In the genomic region with DNA sequence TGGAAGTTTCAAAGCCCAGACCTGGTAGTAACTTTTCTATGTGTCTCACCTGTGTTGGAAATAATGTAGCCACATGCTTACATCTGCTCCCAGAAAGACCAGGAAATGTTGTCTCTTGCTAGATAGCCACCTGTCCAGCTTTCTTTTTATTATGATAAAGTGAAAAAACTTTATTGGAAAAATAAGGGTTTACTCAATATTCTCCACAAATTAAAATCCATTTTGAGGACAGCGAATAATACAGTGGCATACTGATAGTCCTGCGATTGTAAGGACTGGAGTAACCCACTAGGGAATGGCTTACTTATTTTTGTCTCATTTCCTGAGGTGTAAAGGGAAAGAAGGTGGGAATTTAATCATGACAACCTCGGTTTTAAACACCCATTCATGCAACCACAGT, we compare ENCODE assay signal across 1 cellular context.
TF ChIP-seq lines count a peak whose summit lies in the region.

No MANE protein-coding gene starts in this region.

TF ChIP-seq in K562, 482 proteins besides CTCF, POLR2A, EP300 and RAD21 (continued from another document):
- TF ChIP-seq ZBTB11 (CRISPR knock-in tag; IDR thresholded peaks at IDR 0.05) (no peak), POLR3G (IDR thresholded peaks at IDR 0.05; ENCODE audit: extremely low read depth, insufficient read length, insufficient replicate concordance) (no peak), ZNF274 (IDR thresholded peaks at IDR 0.05; ENCODE audit: borderline replicate concordance, low read depth, low read length) (no peak), NFYB (IDR thresholded peaks at IDR 0.05; ENCODE audit: extremely low read depth, insufficient read length) (no peak), TFE3 (CRISPR knock-in tag; IDR thresholded peaks at IDR 0.05) (no peak), NFRKB (IDR thresholded peaks at IDR 0.05; ENCODE audit: low read depth) (no peak), MCM3 (IDR thresholded peaks at IDR 0.05) (no peak), BMI1 (IDR thresholded peaks at IDR 0.05; ENCODE audit: low read length) (no peak), CBX8 (IDR thresholded peaks at IDR 0.05; ENCODE audit: borderline replicate concordance, extremely low read depth, low read depth, low read length, poor library complexity, severe bottlenecking) (no peak), ZBTB40 (IDR thresholded peaks at IDR 0.05) (peak; percentile 76), ZBTB40 (CRISPR knock-in tag; IDR thresholded peaks at IDR 0.05) (peak; percentile 56; the same call in 1 of the 2 replicates), ZSCAN29 (IDR thresholded peaks at IDR 0.05) (no peak), ZNF778 (CRISPR knock-in tag; IDR thresholded peaks at IDR 0.05) (no peak), HEY1 (CRISPR knock-in tag; IDR thresholded peaks at IDR 0.05; ENCODE audit: borderline replicate concordance) (no peak), SAFB2 (IDR thresholded peaks at IDR 0.05; ENCODE audit: borderline replicate concordance, low read depth, low read length, severe bottlenecking) (no peak), KLF16 (IDR thresholded peaks at IDR 0.05) (no peak), POLR2G (IDR thresholded peaks at IDR 0.05; ENCODE audit: low read depth, low read length) (peak; percentile 39; the same call in 1 of the 2 replicates), PRPF4 (IDR thresholded peaks at IDR 0.05; ENCODE audit: insufficient read depth, low read depth, low read length, poor library complexity, severe bottlenecking) (no peak), E2F1 (CRISPR knock-in tag; IDR thresholded peaks at IDR 0.05) (0 out of 2 replicates have a peak, but pooled peaks have one; percentile 5), ZNF785 (CRISPR knock-in tag; IDR thresholded peaks at IDR 0.05) (no peak), RBBP5 (IDR thresholded peaks at IDR 0.05; ENCODE audit: borderline replicate concordance, insufficient read depth, low read length, poor library complexity, severe bottlenecking) (no peak)
- TF ChIP-seq, protein P1, sequence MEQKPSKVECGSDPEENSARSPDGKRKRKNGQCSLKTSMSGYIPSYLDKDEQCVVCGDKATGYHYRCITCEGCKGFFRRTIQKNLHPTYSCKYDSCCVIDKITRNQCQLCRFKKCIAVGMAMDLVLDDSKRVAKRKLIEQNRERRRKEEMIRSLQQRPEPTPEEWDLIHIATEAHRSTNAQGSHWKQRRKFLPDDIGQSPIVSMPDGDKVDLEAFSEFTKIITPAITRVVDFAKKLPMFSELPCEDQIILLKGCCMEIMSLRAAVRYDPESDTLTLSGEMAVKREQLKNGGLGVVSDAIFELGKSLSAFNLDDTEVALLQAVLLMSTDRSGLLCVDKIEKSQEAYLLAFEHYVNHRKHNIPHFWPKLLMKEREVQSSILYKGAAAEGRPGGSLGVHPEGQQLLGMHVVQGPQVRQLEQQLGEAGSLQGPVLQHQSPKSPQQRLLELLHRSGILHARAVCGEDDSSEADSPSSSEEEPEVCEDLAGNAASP (IDR thresholded peaks at IDR 0.05) = no peak
TF ChIP-seq in K562: peak in this region for 7.
